ENCODE assay signal across 8 cellular contexts in the genomic region with DNA sequence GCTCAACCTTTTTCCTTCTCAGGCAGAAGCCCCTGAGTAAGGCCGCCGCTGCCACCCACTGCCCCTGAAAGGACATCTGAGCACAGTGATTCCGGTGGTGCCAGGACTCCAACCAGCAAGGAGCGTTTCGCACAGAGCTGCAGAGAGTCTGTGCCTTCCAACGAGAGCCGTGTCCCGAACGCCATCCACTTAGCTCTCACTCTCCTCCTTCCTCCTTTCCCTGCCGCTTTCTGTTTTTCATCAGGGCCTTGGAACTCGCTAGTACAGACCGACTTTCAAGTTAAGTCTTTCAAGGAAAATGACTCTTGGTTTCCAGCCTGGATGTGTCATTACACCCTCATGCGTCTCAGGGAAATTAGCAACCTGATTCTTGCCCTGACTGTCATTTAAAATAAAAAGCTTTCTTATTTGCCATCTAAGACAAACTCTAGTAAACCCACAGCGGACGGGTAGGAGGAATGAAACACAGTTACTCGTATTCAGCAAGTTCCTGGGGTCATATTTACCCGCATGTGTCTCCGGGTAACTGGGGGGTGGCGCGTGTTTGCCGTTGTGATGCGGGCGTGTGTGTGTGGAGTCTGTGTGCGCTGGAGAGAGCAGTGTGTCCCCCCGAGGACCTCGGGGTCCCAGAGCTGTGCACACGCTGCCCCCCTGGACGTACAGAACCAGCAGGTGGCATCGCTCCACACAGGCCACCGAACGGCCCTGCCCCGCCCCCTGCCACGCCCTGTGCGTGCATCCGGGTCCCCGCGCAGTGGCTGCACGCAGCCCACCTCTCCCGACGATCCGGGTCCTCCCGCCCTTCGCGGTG. TPM values are rescaled to one million over a fixed set of nuclear protein-coding genes. Genes with fewer than 3 reads are reported as not detected.
A peak's percentile ranks its signal among the peaks of the same experiment; 100 is the strongest.
DNase-seq lines count a peak whose midpoint lies in the region; ATAC-seq and TF ChIP-seq lines count a peak whose summit lies in the region.

No MANE protein-coding gene starts in this region.

- peak overlapping the region; percentile 27 for H2BK5ac ChIP-seq in IMR-90 (ENCODE audit: low read depth, low read length, poor library complexity, severe bottlenecking)

- no peak for TF ChIP-seq RAD21 in IMR-90 (IDR thresholded peaks at IDR 0.05; ENCODE audit: low read length)

- no peaks in the 10 kb centered on the region for H4K20me1 ChIP-seq in IMR-90 (ENCODE audit: insufficient read depth, low read length)

- H2AFZ ChIP-seq in IMR-90 (replicated peaks; ENCODE audit: low read length, poor library complexity) = peak overlapping the region; percentile 96

- H3K4me1 ChIP-seq in IMR-90 (ENCODE audit: control insufficient read depth, insufficient read depth, low read length) (peaks cover 3% of the 10 kb centered on the region; the same call in 1 of the 2 replicates), mononuclear cell (ENCODE audit: insufficient read depth, low read length) (peaks cover 11% of the 10 kb centered on the region)

- H3K4me3 ChIP-seq in GM08714 (ENCODE audit: low read length) = peak overlapping the region; percentile 33; the same call in 1 of the 2 replicates
- H3K4me3 ChIP-seq in IMR-90 (ENCODE audit: insufficient read depth, low read depth, low read length) = peak overlapping the region; percentile 60
- H3K4me3 ChIP-seq in mononuclear cell (ENCODE audit: low read length) = peak overlapping the region; percentile 39

- peak overlapping the region; percentile 61 for H4K5ac ChIP-seq in IMR-90 (ENCODE audit: low read depth, low read length)

- H3K56ac ChIP-seq in IMR-90 (ENCODE audit: extremely low read depth, insufficient read depth, low read length) = no peak overlapping the region

- H4K91ac ChIP-seq in IMR-90 (ENCODE audit: insufficient read depth, low read depth, low read length) = no peak overlapping the region; the same call in 1 of the 2 replicates

- TF ChIP-seq CTCF in IMR-90 (conservative IDR thresholded peaks at IDR 0.05; ENCODE audit: low read depth, low read length) = no peak

- H3K4ac ChIP-seq in IMR-90 (ENCODE audit: low read depth, low read length) = peak overlapping the region; percentile 67

- H2AK5ac ChIP-seq in IMR-90 (ENCODE audit: low read depth, low read length) = peak overlapping the region; percentile 23; the same call in 1 of the 2 replicates

- no peaks in the 10 kb centered on the region; a peak in 1 of 4 replicates for H3K79me1 ChIP-seq in IMR-90 (ENCODE audit: low read depth in 1 of 2, low read length in 2 of 2)

- intact Hi-C loops in IMR-90 (cut with micrococcal nuclease) = no loop called here

- H3K9me1 ChIP-seq in IMR-90 (ENCODE audit: insufficient read depth, low read length) = peaks cover 4% of the 10 kb centered on the region

- DNase-seq in IMR-90 (peak; percentile 41), dermis microvascular lymphatic vessel endothelial cell (ENCODE audit: low read depth in 2 of 2) (peak; percentile 24 to 51), NCI-H1694 (lab: John Stamatoyannopoulos, UW) (no peak)
- DNase-seq in activated CD4-positive, alpha-beta T cell treated with anti-CD3 and anti-CD28 coated beads for 4 hours = peak; percentile 36 to 38
- peak; percentile 19 to 53 for DNase-seq in stimulated activated CD8-positive, alpha-beta memory T cell treated with anti-CD3 and anti-CD28 coated beads, Interleukin-7, amount 100 ng/mL, for 4 hours (ENCODE audit: low read depth in 2 of 2)

- peak overlapping the region; percentile 4; the same call in 1 of the 2 replicates for H3K9ac ChIP-seq in IMR-90 (ENCODE audit: low read depth, low read length)

- CTCF ChIA-PET in IMR-90 (lab: Yijun Ruan, JAX) = interaction anchor here (0.6 kb wide), 1 partner anchor 125 kb away, joined by 4 read pairs; no protein-coding TSS in a partner anchor

- H4K8ac ChIP-seq in IMR-90 (ENCODE audit: low read depth in 2 of 2, low read length in 2 of 2) = peak overlapping the region; percentile 13 to 87; a peak in 3 of 4 replicates

- in situ Hi-C loops in IMR-90 (cut with MboI; ENCODE audit: low sequenced_read_pairs) = no loop called here

- POLR2A ChIA-PET in IMR-90 (lab: Charles Lee; ENCODE audit: unreplicated experiment) = no interaction called here

- peak overlapping the region; percentile 69 for H2BK120ac ChIP-seq in IMR-90 (ENCODE audit: low read depth, low read length)

- H3K9me3 ChIP-seq in IMR-90 (ENCODE audit: control insufficient read depth, insufficient read depth, low read length) (no peaks in the 10 kb centered on the region), mononuclear cell (ENCODE audit: low read depth, low read length) (no peaks in the 10 kb centered on the region)

- peak overlapping the region; percentile 93 for H3K4me2 ChIP-seq in IMR-90 (ENCODE audit: low read depth, low read length)

- dilution Hi-C loops in IMR-90 (cut with HindIII; ENCODE audit: low sequenced_read_pairs, unreplicated experiment) = no loop called here

- H3K27ac ChIP-seq in IMR-90 (ENCODE audit: insufficient read depth, low read length) = no peak overlapping the region; the same call in 1 of the 2 replicates

- H2BK15ac ChIP-seq in IMR-90 (ENCODE audit: low read depth, low read length) = peak overlapping the region; percentile 94; the same call in 1 of the 3 replicates

- 15% methylated on average over 23 of the region's 44 CpGs; no CpG with 5 or more reads in 1 of the 2 experiments for WGBS in IMR-90 (ENCODE audit: extremely low coverage in 2 of 2, insufficient read length in 1 of 2), 2 experiments

- H3K36me3 ChIP-seq in IMR-90 (ENCODE audit: control insufficient read depth, insufficient read depth, low read length) = no peaks in the 10 kb centered on the region

- BruUV-seq in IMR-90 (replicated peaks; lab: Mats Ljungman, UMichigan) = no TSS peak

- 0 out of 2 replicates have a peak overlapping the region, but pooled peaks have one; percentile 2 for H3K18ac ChIP-seq in IMR-90 (ENCODE audit: low read depth, low read length)

- TF ChIP-seq POLR2A in IMR-90 (IDR thresholded peaks at IDR 0.05; ENCODE audit: low read depth, low read length) = no peak

- peak overlapping the region; percentile 13 for H2BK20ac ChIP-seq in IMR-90 (ENCODE audit: low read depth, low read length)

- H3K27me3 ChIP-seq in IMR-90 (ENCODE audit: control insufficient read depth, insufficient read depth, low read length) (no peaks in the 10 kb centered on the region), mononuclear cell (ENCODE audit: insufficient read depth, low read length) (peaks cover 2% of the 10 kb centered on the region)

- peak overlapping the region; percentile 56 for H3K23ac ChIP-seq in IMR-90 (ENCODE audit: low read depth, low read length)

- H3K14ac ChIP-seq in IMR-90 (replicated peaks; ENCODE audit: low read depth, low read length) = peak overlapping the region; percentile 81

- ATAC-seq in IMR-90 (ENCODE audit: low read depth) (peak; percentile 85), HG02798 (IDR thresholded peaks at IDR 0.05; ENCODE audit: poor library complexity, unreplicated experiment) (no peak)

- H2AK9ac ChIP-seq in IMR-90 (replicated peaks; ENCODE audit: low read depth, low read length, poor library complexity) = peak overlapping the region; percentile 57

TF ChIP-seq in IMR-90, 13 proteins besides CTCF, POLR2A, EP300 and RAD21:
- TF ChIP-seq, protein P1, sequence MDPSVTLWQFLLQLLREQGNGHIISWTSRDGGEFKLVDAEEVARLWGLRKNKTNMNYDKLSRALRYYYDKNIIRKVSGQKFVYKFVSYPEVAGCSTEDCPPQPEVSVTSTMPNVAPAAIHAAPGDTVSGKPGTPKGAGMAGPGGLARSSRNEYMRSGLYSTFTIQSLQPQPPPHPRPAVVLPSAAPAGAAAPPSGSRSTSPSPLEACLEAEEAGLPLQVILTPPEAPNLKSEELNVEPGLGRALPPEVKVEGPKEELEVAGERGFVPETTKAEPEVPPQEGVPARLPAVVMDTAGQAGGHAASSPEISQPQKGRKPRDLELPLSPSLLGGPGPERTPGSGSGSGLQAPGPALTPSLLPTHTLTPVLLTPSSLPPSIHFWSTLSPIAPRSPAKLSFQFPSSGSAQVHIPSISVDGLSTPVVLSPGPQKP (IDR thresholded peaks at IDR 0.05; ENCODE audit: borderline replicate concordance, low read depth, low read length) = no peak
- no peak for TF ChIP-seq FOS (IDR thresholded peaks at IDR 0.05; ENCODE audit: low read depth, low read length)
- no peak for TF ChIP-seq BHLHE40 (IDR thresholded peaks at IDR 0.05; ENCODE audit: low read depth, low read length)
- TF ChIP-seq RCOR1 (IDR thresholded peaks at IDR 0.05; ENCODE audit: insufficient replicate concordance, low read length) = no peak
- no peak for TF ChIP-seq CHD1 (IDR thresholded peaks at IDR 0.05; ENCODE audit: low read depth, low read length)
- no peak for TF ChIP-seq SMC3 (IDR thresholded peaks at IDR 0.05; ENCODE audit: low read depth, low read length)
- no peak for TF ChIP-seq CEBPB (IDR thresholded peaks at IDR 0.05; ENCODE audit: low read depth, low read length)
- TF ChIP-seq MXI1 (IDR thresholded peaks at IDR 0.05; ENCODE audit: borderline replicate concordance, low read depth, low read length) = no peak
- TF ChIP-seq MAFK (IDR thresholded peaks at IDR 0.05; ENCODE audit: low read depth, low read length) = no peak
- TF ChIP-seq USF2 (IDR thresholded peaks at IDR 0.05; ENCODE audit: low read depth, low read length) = no peak
- TF ChIP-seq RFX5 (IDR thresholded peaks at IDR 0.05; ENCODE audit: low read depth, low read length) = no peak
- no peak for TF ChIP-seq MAZ (IDR thresholded peaks at IDR 0.05; ENCODE audit: borderline replicate concordance, low read depth, low read length)
- TF ChIP-seq NFE2L2 (IDR thresholded peaks at IDR 0.05; ENCODE audit: low read depth, low read length) = no peak

RNA-seq across cellular contexts. Expression of gene ALDH1A3, which starts 30.4 kb away (rescaled TPM):
- total RNA-seq in IMR-90 (2012; rRNA removed) (5.0 and 8.6 TPM in 2 replicates), dermis microvascular lymphatic vessel endothelial cell (6.3 and 33.9 TPM in 2 replicates), mononuclear cell (0.10 TPM)
- polyA plus RNA-seq in IMR-90 (2012; rRNA removed) = 2.9 and 3.1 TPM in 2 replicates
- 1.6 and 6.2 TPM in 2 replicates for polyA plus RNA-seq in IMR-90 (2012; cell fraction: cytosol; rRNA removed)
- polyA plus RNA-seq in IMR-90 (2012; cell fraction: nucleus; rRNA removed; ENCODE audit: low replicate concordance) = 1.4 and 4.7 TPM in 2 replicates
